In genomic region chr13:43804461-43805070, GRCh38 we compare ENCODE assay signal across 8 cellular contexts. TPM values are rescaled to one million over a fixed set of nuclear protein-coding genes. Genes with fewer than 3 reads are reported as not detected.
DNase-seq lines count a peak whose midpoint lies in the region; ATAC-seq and TF ChIP-seq lines count a peak whose summit lies in the region.

No MANE protein-coding gene starts in this region.

- H3K4me3 ChIP-seq in OCI-LY7 (ENCODE audit: low read depth, low read length, poor library complexity, severe bottlenecking), result no peak overlapping the region

- POLR2A ChIA-PET in OCI-LY7 (lab: Charles Lee), result interaction anchor here (0.7 to 1.1 kb wide), 2 partner anchors 12 to 450 kb away, joined by 3 to 5 read pairs; no protein-coding TSS in a partner anchor

- H3K9me2 ChIP-seq in OCI-LY7 (ENCODE audit: insufficient read depth, low read length), result no peaks in the 10 kb centered on the region

- no peak overlapping the region for H3K27ac ChIP-seq in OCI-LY7 (ENCODE audit: low read depth, low read length, poor library complexity, severe bottlenecking)
- peak overlapping the region; percentile 97 for H3K27ac ChIP-seq in cingulate gyrus (ENCODE audit: low read depth, low read length)

- no peaks in the 10 kb centered on the region for H3K79me2 ChIP-seq in OCI-LY7 (ENCODE audit: insufficient read depth, low read depth, low read length)

- no peak overlapping the region for H2AFZ ChIP-seq in OCI-LY7 (ENCODE audit: low read length)

- no peaks in the 10 kb centered on the region for H3K4me1 ChIP-seq in OCI-LY7 (ENCODE audit: insufficient read depth, low read length, poor library complexity, severe bottlenecking)

- intact Hi-C loops in OCI-LY7 (cut with micrococcal nuclease; ENCODE audit: unreplicated experiment), result loop anchor here (2.0 to 10.0 kb wide), 3 partner anchors 720 to 1210 kb away; no protein-coding TSS in a partner anchor

- no peak overlapping the region for H3K4me2 ChIP-seq in OCI-LY7 (ENCODE audit: low read length)

- BruUV-seq in OCI-LY7 (replicated peaks; lab: Mats Ljungman, UMichigan), result no TSS peak

- TF ChIP-seq CTCF in OCI-LY7 (conservative IDR thresholded peaks at IDR 0.05; ENCODE audit: low read length), result peak; percentile 88

- DNase-seq in DMS114 treated with DMSO at 0.1 percent for 48 hours (lab: John Stamatoyannopoulos, UW; ENCODE audit: unreplicated experiment), result peak; percentile 53
- peak; percentile 61 for DNase-seq in OCI-LY7 (ENCODE audit: low spot score)
- peak; percentile 75 to 78 for DNase-seq in lung microvascular endothelial cell (ENCODE audit: low read depth in 2 of 2)
- DNase-seq in activated gamma-delta T cell (lab: John Stamatoyannopoulos, UW), result no peak

- no peak for TF ChIP-seq EP300 in Ishikawa (IDR thresholded peaks at IDR 0.05; ENCODE audit: borderline replicate concordance)

- no peaks in the 10 kb centered on the region for H3K9me3 ChIP-seq in OCI-LY7 (ENCODE audit: low read length)

- TF ChIP-seq RAD21 in Ishikawa (IDR thresholded peaks at IDR 0.05; ENCODE audit: low read depth), result peak; percentile 61

- H3K36me3 ChIP-seq in OCI-LY7 (ENCODE audit: insufficient read depth, low read length), result no peaks in the 10 kb centered on the region

- H4K20me1 ChIP-seq in OCI-LY7 (ENCODE audit: insufficient read depth, low read length), result no peaks in the 10 kb centered on the region

- CTCF ChIA-PET in OCI-LY7 (lab: Charles Lee; ENCODE audit: unreplicated experiment), result no interaction called here

- ATAC-seq in GM21723 (IDR thresholded peaks at IDR 0.05; ENCODE audit: unreplicated experiment), result no peak
- ATAC-seq in HG02970 (IDR thresholded peaks at IDR 0.05; ENCODE audit: low FRiP score, unreplicated experiment), result no peak

TF ChIP-seq in Ishikawa, 13 proteins besides CTCF, POLR2A, EP300 and RAD21:
- TF ChIP-seq CREB1 (IDR thresholded peaks at IDR 0.05; ENCODE audit: low read depth), result no peak
- TF ChIP-seq EGR1 (IDR thresholded peaks at IDR 0.05), result no peak
- no peak for TF ChIP-seq REST (IDR thresholded peaks at IDR 0.05; ENCODE audit: low read depth)
- no peak for TF ChIP-seq USF1 (IDR thresholded peaks at IDR 0.05)
- TF ChIP-seq MAX (IDR thresholded peaks at IDR 0.05), result no peak
- TF ChIP-seq CEBPB (IDR thresholded peaks at IDR 0.05), result no peak
- TF ChIP-seq NFIC (IDR thresholded peaks at IDR 0.05), result no peak
- TF ChIP-seq TCF12 (IDR thresholded peaks at IDR 0.05; ENCODE audit: low read depth), result no peak
- TF ChIP-seq TEAD4 (IDR thresholded peaks at IDR 0.05), result no peak
- no peak for TF ChIP-seq FOXM1 (IDR thresholded peaks at IDR 0.05; ENCODE audit: borderline replicate concordance, low read depth)
- TF ChIP-seq ZBTB7A (IDR thresholded peaks at IDR 0.05; ENCODE audit: low read depth), result no peak
- no peak for TF ChIP-seq TAF1 (IDR thresholded peaks at IDR 0.05; ENCODE audit: low read depth)
- no peak for TF ChIP-seq YY1 (IDR thresholded peaks at IDR 0.05; ENCODE audit: low read depth)

RNA-seq across cellular contexts. Expression of gene ENOX1, which starts 17.8 kb away (rescaled TPM):
- 0.03 TPM in 1 of 2 replicates, not detected in the other for total RNA-seq in OCI-LY7 (2014; rRNA removed; shearing (Covaris generic))
- total RNA-seq in OCI-LY7 (2022) (not detected in 2 replicates), lung microvascular endothelial cell (under 0.01 and 1.7 TPM in 2 replicates)
